ENCODE assay signal across 1 cellular context in the genomic region with DNA sequence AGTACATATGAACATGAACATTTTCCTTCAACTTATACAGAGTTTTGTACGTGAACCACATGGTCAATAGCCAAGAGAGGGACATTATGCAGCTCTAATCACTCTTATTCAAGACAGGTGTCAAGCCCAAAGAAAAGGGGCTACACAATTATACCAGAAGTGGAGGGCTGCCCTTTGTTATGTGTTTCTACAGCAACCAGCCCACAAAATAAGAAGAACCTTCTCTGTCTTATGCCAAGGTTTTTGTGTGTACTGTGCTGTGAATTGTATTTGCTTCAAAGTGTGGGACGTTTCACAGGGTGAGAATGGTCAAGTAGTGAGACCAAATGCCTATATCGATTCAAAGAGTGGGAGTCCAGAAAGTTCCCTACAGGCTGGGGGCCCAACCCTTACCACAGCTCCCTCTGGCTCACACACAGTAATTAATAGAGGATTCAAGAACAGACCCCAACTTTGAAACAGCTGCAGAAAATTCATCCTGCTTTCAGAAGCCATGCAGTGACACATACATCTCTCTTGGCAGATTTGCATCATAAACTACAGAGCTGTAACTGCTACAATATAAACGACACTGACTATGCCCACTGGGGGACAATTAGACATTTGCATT.
TF ChIP-seq lines count a peak whose summit lies in the region.

No MANE protein-coding gene starts in this region.

TF ChIP-seq in GM23338, 12 proteins besides CTCF, POLR2A, EP300 and RAD21 (continued from another document):
- TF ChIP-seq, protein P1, sequence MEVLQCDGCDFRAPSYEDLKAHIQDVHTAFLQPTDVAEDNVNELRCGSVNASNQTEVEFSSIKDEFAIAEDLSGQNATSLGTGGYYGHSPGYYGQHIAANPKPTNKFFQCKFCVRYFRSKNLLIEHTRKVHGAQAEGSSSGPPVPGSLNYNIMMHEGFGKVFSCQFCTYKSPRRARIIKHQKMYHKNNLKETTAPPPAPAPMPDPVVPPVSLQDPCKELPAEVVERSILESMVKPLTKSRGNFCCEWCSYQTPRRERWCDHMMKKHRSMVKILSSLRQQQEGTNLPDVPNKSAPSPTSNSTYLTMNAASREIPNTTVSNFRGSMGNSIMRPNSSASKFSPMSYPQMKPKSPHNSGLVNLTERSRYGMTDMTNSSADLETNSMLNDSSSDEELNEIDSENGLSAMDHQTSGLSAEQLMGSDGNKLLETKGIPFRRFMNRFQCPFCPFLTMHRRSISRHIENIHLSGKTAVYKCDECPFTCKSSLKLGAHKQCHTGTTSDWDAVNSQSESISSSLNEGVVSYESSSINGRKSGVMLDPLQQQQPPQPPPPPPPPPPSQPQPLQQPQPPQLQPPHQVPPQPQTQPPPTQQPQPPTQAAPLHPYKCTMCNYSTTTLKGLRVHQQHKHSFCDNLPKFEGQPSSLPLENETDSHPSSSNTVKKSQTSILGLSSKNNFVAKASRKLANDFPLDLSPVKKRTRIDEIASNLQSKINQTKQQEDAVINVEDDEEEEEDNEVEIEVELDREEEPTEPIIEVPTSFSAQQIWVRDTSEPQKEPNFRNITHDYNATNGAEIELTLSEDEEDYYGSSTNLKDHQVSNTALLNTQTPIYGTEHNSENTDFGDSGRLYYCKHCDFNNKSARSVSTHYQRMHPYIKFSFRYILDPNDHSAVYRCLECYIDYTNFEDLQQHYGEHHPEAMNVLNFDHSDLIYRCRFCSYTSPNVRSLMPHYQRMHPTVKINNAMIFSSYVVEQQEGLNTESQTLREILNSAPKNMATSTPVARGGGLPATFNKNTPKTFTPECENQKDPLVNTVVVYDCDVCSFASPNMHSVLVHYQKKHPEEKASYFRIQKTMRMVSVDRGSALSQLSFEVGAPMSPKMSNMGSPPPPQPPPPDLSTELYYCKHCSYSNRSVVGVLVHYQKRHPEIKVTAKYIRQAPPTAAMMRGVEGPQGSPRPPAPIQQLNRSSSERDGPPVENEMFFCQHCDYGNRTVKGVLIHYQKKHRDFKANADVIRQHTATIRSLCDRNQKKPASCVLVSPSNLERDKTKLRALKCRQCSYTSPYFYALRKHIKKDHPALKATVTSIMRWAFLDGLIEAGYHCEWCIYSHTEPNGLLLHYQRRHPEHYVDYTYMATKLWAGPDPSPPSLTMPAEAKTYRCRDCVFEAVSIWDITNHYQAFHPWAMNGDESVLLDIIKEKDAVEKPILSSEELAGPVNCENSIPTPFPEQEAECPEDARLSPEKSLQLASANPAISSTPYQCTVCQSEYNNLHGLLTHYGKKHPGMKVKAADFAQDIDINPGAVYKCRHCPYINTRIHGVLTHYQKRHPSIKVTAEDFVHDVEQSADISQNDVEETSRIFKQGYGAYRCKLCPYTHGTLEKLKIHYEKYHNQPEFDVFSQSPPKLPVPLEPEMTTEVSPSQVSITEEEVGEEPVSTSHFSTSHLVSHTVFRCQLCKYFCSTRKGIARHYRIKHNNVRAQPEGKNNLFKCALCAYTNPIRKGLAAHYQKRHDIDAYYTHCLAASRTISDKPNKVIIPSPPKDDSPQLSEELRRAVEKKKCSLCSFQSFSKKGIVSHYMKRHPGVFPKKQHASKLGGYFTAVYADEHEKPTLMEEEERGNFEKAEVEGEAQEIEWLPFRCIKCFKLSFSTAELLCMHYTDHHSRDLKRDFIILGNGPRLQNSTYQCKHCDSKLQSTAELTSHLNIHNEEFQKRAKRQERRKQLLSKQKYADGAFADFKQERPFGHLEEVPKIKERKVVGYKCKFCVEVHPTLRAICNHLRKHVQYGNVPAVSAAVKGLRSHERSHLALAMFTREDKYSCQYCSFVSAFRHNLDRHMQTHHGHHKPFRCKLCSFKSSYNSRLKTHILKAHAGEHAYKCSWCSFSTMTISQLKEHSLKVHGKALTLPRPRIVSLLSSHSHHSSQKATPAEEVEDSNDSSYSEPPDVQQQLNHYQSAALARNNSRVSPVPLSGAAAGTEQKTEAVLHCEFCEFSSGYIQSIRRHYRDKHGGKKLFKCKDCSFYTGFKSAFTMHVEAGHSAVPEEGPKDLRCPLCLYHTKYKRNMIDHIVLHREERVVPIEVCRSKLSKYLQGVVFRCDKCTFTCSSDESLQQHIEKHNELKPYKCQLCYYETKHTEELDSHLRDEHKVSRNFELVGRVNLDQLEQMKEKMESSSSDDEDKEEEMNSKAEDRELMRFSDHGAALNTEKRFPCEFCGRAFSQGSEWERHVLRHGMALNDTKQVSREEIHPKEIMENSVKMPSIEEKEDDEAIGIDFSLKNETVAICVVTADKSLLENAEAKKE (CRISPR knock-in tag; IDR thresholded peaks at IDR 0.05), result no peak
- no peak for TF ChIP-seq ZNF114 (CRISPR knock-in tag; IDR thresholded peaks at IDR 0.05)
